In the genomic region with DNA sequence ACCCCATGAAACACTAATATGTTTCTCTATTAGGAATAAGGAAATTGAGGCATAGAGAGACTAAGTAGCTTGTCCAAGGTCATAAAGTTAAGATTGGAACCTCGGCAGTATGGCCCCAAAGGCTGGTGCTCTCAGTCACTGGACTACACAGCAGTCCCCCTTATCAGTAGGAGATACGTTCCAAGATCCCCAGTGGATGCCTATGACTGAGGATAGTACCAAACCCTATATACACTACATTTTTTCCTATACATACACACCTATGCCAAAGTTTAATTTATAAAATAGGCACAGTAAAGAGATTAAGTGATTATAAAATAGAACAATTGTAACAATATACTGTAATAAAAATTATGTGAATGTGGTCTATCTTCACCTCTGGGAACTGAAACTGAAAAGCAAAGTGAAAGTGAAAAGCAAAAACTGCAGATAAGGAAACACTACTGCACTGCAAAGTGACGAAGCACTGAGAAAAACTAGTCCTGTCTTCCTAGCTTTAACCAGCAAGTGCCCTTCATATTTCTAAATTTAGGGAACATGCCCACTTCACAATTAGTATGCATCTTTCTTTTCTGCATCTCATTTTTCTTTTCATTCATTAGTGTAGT, we compare ENCODE assay signal across 9 cellular contexts.
DNase-seq lines count a peak whose midpoint lies in the region; ATAC-seq and TF ChIP-seq lines count a peak whose summit lies in the region.
"Had no signal": no experiment of that assay in that cellular context is flagged by ENCODE, and none has a peak within 500 bp of the region (broad histone marks: within the 10 kb centered on the region; RNA-seq: fewer than 3 reads in every experiment).

No MANE protein-coding gene starts in this region.

- ATAC-seq in thoracic aorta (ENCODE audit: insufficient number of reproducible peaks, low FRiP score, low read depth): no peak

- TF ChIP-seq CTCF in fibroblast of lung (conservative IDR thresholded peaks at IDR 0.05 in 1 of 2, IDR thresholded peaks at IDR 0.05 in 1 of 2; ENCODE audit: low read depth in 1 of 2, low read length in 2 of 2): no peak
- TF ChIP-seq CTCF in thoracic aorta (IDR thresholded peaks at IDR 0.05): no peak

- H3K4me1 ChIP-seq in fibroblast of lung (ENCODE audit: control insufficient read depth, extremely low read depth, insufficient read depth, low read length) (no peaks in the 10 kb centered on the region), thoracic aorta (ENCODE audit: control insufficient read depth in 1 of 2, low read depth in 2 of 2) (peaks cover 0 to 3% of the 10 kb centered on the region in 2 donors), HAP-1 (no peaks in the 10 kb centered on the region)

- H2AFZ ChIP-seq in fibroblast of lung (ENCODE audit: low read length): no peak overlapping the region

- peak overlapping the region; percentile 3 for H3K4me2 ChIP-seq in fibroblast of lung (ENCODE audit: extremely low read depth, insufficient read depth, low read length)

- H3K27me3 Mint-ChIP-seq in activated T-cell treated with anti-CD3 and anti-CD28 coated beads, Interleukin-2, amount 50 U/mL, for 24 hours: no peaks in the 10 kb centered on the region

- H3K4me3 ChIP-seq in fibroblast of lung (replicated peaks in 1 of 4; ENCODE audit: control extremely low read depth in 1 of 4, insufficient read depth in 1 of 4, low read depth in 3 of 4, low read length in 4 of 4) (peak overlapping the region in 1 of 4 experiments; percentile 6), thoracic aorta (peak overlapping the region; percentile 57), HAP-1 (no peak overlapping the region)

- H3K27ac Mint-ChIP-seq in activated T-cell treated with anti-CD3 and anti-CD28 coated beads, Interleukin-2, amount 50 U/mL, for 24 hours: peak overlapping the region; percentile 58

- H3K9me3 Mint-ChIP-seq in activated T-cell treated with anti-CD3 and anti-CD28 coated beads, Interleukin-2, amount 50 U/mL, for 24 hours: no peaks in the 10 kb centered on the region

- H3K27me3 ChIP-seq in fibroblast of lung (ENCODE audit: control insufficient read depth, insufficient read depth, low read length): no peaks in the 10 kb centered on the region
- no peaks in the 10 kb centered on the region for H3K27me3 ChIP-seq in thoracic aorta (replicated peaks; ENCODE audit: insufficient read depth)
- H3K27me3 ChIP-seq in HAP-1 (ENCODE audit: low read depth): no peaks in the 10 kb centered on the region

- DNase-seq in activated T-cell treated with anti-CD3 and anti-CD28 coated beads, Interleukin-2, amount 50 U/mL, for 24 hours: no peak
- no peak for DNase-seq in activated T-cell treated with anti-CD3 and anti-CD28 coated beads for 4 hours
- DNase-seq in fibroblast of lung (ENCODE audit: low read depth in 2 of 2): no peak
- no peak for DNase-seq in thoracic aorta (ENCODE audit: low spot score)
- DNase-seq in GM19240 (ENCODE audit: insufficient read length, low spot score): no peak
- DNase-seq in HAP-1 (ENCODE audit: low spot score in 2 of 2): no peak
- DNase-seq in cerebellar nuclear complex (lab: John Stamatoyannopoulos, UW): no peak
- DNase-seq: activated effector memory CD4-positive, alpha-beta T cell treated with Interleukin-2 at 50 U/mL for 16 hours had no signal

- H3K36me3 ChIP-seq in KOPT-K1 (ENCODE audit: insufficient read depth, low read length) (peaks cover 21% of the 10 kb centered on the region), fibroblast of lung (ENCODE audit: control insufficient read depth, insufficient read depth, low read length) (no peaks in the 10 kb centered on the region), thoracic aorta (peaks cover 2% of the 10 kb centered on the region), HAP-1 (replicated peaks) (no peaks in the 10 kb centered on the region)

- H3K4me3 Mint-ChIP-seq in activated T-cell treated with anti-CD3 and anti-CD28 coated beads, Interleukin-2, amount 50 U/mL, for 24 hours: peak overlapping the region; percentile 45

- H3K9me3 ChIP-seq in KOPT-K1 (ENCODE audit: insufficient read depth, low read length, poor library complexity, severe bottlenecking) (no peaks in the 10 kb centered on the region), fibroblast of lung (ENCODE audit: control insufficient read depth, insufficient read depth, low read depth, low read length) (no peaks in the 10 kb centered on the region), thoracic aorta (no peaks in the 10 kb centered on the region), HAP-1 (no peaks in the 10 kb centered on the region)

- H3K27ac ChIP-seq in KOPT-K1 (ENCODE audit: low read depth, low read length, poor library complexity, severe bottlenecking) (peak overlapping the region; percentile 55), fibroblast of lung (ENCODE audit: insufficient read depth, low read length) (no peak overlapping the region), thoracic aorta (no peak overlapping the region)

- in situ Hi-C loops in HAP-1 (cut with MboI; ENCODE audit: low sequenced_read_pairs): no loop called here

- no peaks in the 10 kb centered on the region for H4K20me1 ChIP-seq in fibroblast of lung (ENCODE audit: control insufficient read depth, extremely low read depth, insufficient read depth, low read length)

- peaks cover 40% of the 10 kb centered on the region for H3K36me3 Mint-ChIP-seq in activated T-cell treated with anti-CD3 and anti-CD28 coated beads, Interleukin-2, amount 50 U/mL, for 24 hours (ENCODE audit: low read depth)

- no peaks in the 10 kb centered on the region for H3K79me2 ChIP-seq in fibroblast of lung (ENCODE audit: control insufficient read depth, insufficient read depth, low read length)

- peaks cover 68% of the 10 kb centered on the region for H3K4me1 Mint-ChIP-seq in activated T-cell treated with anti-CD3 and anti-CD28 coated beads, Interleukin-2, amount 50 U/mL, for 24 hours (ENCODE audit: low read depth)

- no peak overlapping the region for H3K9ac ChIP-seq in fibroblast of lung (ENCODE audit: insufficient read depth, low read length)
